ENCODE assay signal across 19 cellular contexts in genomic region chr2:241855245-241855887, GRCh38. TPM values are rescaled to one million over a fixed set of nuclear protein-coding genes. Genes with fewer than 3 reads are reported as not detected.
DNase-seq lines count a peak whose midpoint lies in the region; ATAC-seq and TF ChIP-seq lines count a peak whose summit lies in the region.
"Had no signal": no experiment of that assay in that cellular context is flagged by ENCODE, and none has a peak within 500 bp of the region (broad histone marks: within the 10 kb centered on the region; RNA-seq: fewer than 3 reads in every experiment).

No MANE protein-coding gene starts in this region.

- H3K36me3 Mint-ChIP-seq in activated T-cell treated with anti-CD3 and anti-CD28 coated beads, Interleukin-2, amount 50 U/mL, for 24 hours (ENCODE audit: low read depth) = peaks cover 56% of the 10 kb centered on the region
- no peaks in the 10 kb centered on the region for H3K36me3 Mint-ChIP-seq in activated T-cell treated with anti-CD3 and anti-CD28 coated beads, Interleukin-2, amount 50 U/mL, for 72 hours (ENCODE audit: insufficient read depth in 2 of 2)
- H3K36me3 Mint-ChIP-seq: mesothelial cell of epicardium, T-cell had no signal

- TF ChIP-seq CTCF in VCaP (conservative IDR thresholded peaks at IDR 0.05) (no peak), right atrium auricular region (IDR thresholded peaks at IDR 0.05) (no peak), spleen (IDR thresholded peaks at IDR 0.05 in 8 of 11, conservative IDR thresholded peaks at IDR 0.05 in 3 of 11) (no peak)

- H3K4me1 ChIP-seq in right atrium auricular region (peaks cover 0 to 38% of the 10 kb centered on the region in 2 donors), spleen (peaks cover 4 to 35% (median 17%) of the 10 kb centered on the region in 6 donors)
- H3K4me1 ChIP-seq: Caco-2, right lobe of liver had no signal

- 77 to 88% (median 85%) methylated on average over 17 to 18 of the region's 18 CpGs for WGBS in spleen, 5 donors

- peak overlapping the region; percentile 47 for H3K27ac Mint-ChIP-seq in activated T-cell treated with anti-CD3 and anti-CD28 coated beads, Interleukin-2, amount 50 U/mL, for 24 hours
- no peak overlapping the region for H3K27ac Mint-ChIP-seq in activated T-cell treated with anti-CD3 and anti-CD28 coated beads, Interleukin-2, amount 50 U/mL, for 72 hours
- H3K27ac Mint-ChIP-seq: mesothelial cell of epicardium had no signal

- H3K27ac ChIP-seq in VCaP (peak overlapping the region; percentile 61), right atrium auricular region (peak overlapping the region; percentile 48 to 83), spleen (no peak overlapping the region)
- H3K27ac ChIP-seq: right lobe of liver, RWPE1 had no signal

- intact Hi-C loops in spleen (cut with DNase I; ENCODE audit: low total_unique reads) = no loop called here

- H3K36me3 ChIP-seq in right atrium auricular region (no peaks in the 10 kb centered on the region), spleen (peaks cover 0 to 22% (median 0%) of the 10 kb centered on the region in 6 donors)
- H3K36me3 ChIP-seq: right lobe of liver had no signal

- H3K4me1 Mint-ChIP-seq in activated T-cell treated with anti-CD3 and anti-CD28 coated beads, Interleukin-2, amount 50 U/mL, for 24 hours (ENCODE audit: low read depth) = peaks cover 32% of the 10 kb centered on the region
- peaks cover 32% of the 10 kb centered on the region for H3K4me1 Mint-ChIP-seq in activated T-cell treated with anti-CD3 and anti-CD28 coated beads, Interleukin-2, amount 50 U/mL, for 72 hours (ENCODE audit: low read depth)

- H3K4me3 ChIP-seq in right atrium auricular region (no peak overlapping the region), spleen (peak overlapping the region in 1 of 8 donors; percentile 65)
- H3K4me3 ChIP-seq: right lobe of liver had no signal

- H3K9me3 Mint-ChIP-seq in activated T-cell treated with anti-CD3 and anti-CD28 coated beads, Interleukin-2, amount 50 U/mL, for 24 hours = no peaks in the 10 kb centered on the region
- H3K9me3 Mint-ChIP-seq in activated T-cell treated with anti-CD3 and anti-CD28 coated beads, Interleukin-2, amount 50 U/mL, for 72 hours = no peaks in the 10 kb centered on the region
- H3K9me3 Mint-ChIP-seq: mesothelial cell of epicardium, T-cell had no signal

- no peak for ATAC-seq in activated T-cell treated with anti-CD3 and anti-CD28 coated beads, Interleukin-2, amount 50 U/mL, for 72 hours (replicated peaks in 1 of 2)
- ATAC-seq: right lobe of liver, T-cell had no signal

- H3K9me3 ChIP-seq in right atrium auricular region (no peaks in the 10 kb centered on the region), spleen (no peaks in the 10 kb centered on the region)
- H3K9me3 ChIP-seq: Caco-2, right lobe of liver had no signal

- H3K4me3 Mint-ChIP-seq in activated T-cell treated with anti-CD3 and anti-CD28 coated beads, Interleukin-2, amount 50 U/mL, for 24 hours = peak overlapping the region; percentile 88
- peak overlapping the region in 1 of 2 donors; percentile 42 for H3K4me3 Mint-ChIP-seq in activated T-cell treated with anti-CD3 and anti-CD28 coated beads, Interleukin-2, amount 50 U/mL, for 72 hours
- H3K4me3 Mint-ChIP-seq: mesothelial cell of epicardium had no signal

- H3K27me3 ChIP-seq in right atrium auricular region (no peaks in the 10 kb centered on the region), spleen (replicated peaks in 1 of 7) (peaks cover 0 to 51% (median 0%) of the 10 kb centered on the region in 7 donors)
- H3K27me3 ChIP-seq: right lobe of liver had no signal

- no peak for DNase-seq in activated T-cell treated with anti-CD3 and anti-CD28 coated beads, Interleukin-2, amount 50 U/mL, for 24 hours
- DNase-seq in activated T-cell treated with anti-CD3 and anti-CD28 coated beads, Interleukin-2, amount 50 U/mL, for 72 hours = no peak
- no peak for DNase-seq in right atrium auricular region (ENCODE audit: low spot score)
- peak; percentile 67 for DNase-seq in spleen
- no peak for DNase-seq in epidermal melanocyte (ENCODE audit: insufficient read length, low spot score)
- no peak for DNase-seq in erythroblast (lab: John Stamatoyannopoulos, UW)
- no peak for DNase-seq in activated gamma-delta T cell treated with Interleukin-2 at 50 U/mL for 16 hours
- DNase-seq: activated CD4-positive, CD25-positive, alpha-beta regulatory T cell; central memory CD4-positive, alpha-beta T cell; hippocampal formation; NCI-H2029; NCI-H510A; T-cell had no signal

- TF ChIP-seq POLR2A in spleen (IDR thresholded peaks at IDR 0.05) (no peak), erythroblast (IDR thresholded peaks at IDR 0.05; ENCODE audit: low read length) (no peak)

- H3K27me3 Mint-ChIP-seq in activated T-cell treated with anti-CD3 and anti-CD28 coated beads, Interleukin-2, amount 50 U/mL, for 24 hours = no peaks in the 10 kb centered on the region
- no peaks in the 10 kb centered on the region for H3K27me3 Mint-ChIP-seq in activated T-cell treated with anti-CD3 and anti-CD28 coated beads, Interleukin-2, amount 50 U/mL, for 72 hours (ENCODE audit: low read depth)
- H3K27me3 Mint-ChIP-seq: T-cell had no signal

RNA-seq across cellular contexts. Expression of gene PDCD1, which starts 3.3 kb away (rescaled TPM):
- 10 to 100 TPM; 15.7 to 23.0 TPM for total RNA-seq in activated T-cell treated with anti-CD3 and anti-CD28 coated beads, Interleukin-2, amount 50 U/mL, for 72 hours
- total RNA-seq in right atrium auricular region (10 to 100 TPM in 1 of 2 donors, 1 to 10 TPM in 1; 1.0 to 17.5 TPM), spleen (1 to 10 TPM; 3.1 to 7.9 (median 5.4) TPM)
- 1 to 10 TPM; 2.7 to 7.3 (median 5.2) TPM for polyA plus RNA-seq in spleen
- total RNA-seq: Caco-2, mesothelial cell of epicardium had no signal

RNA-seq across cellular contexts. Expression of gene RTP5, which starts 14.2 kb away (rescaled TPM):
- under 1 TPM; 0.12 to 0.56 TPM for total RNA-seq in activated T-cell treated with anti-CD3 and anti-CD28 coated beads, Interleukin-2, amount 50 U/mL, for 72 hours
- not detected for total RNA-seq in right atrium auricular region
- 1 to 10 TPM in 4 of 7 donors, under 1 TPM in 3; 0.34 to 2.2 (median 1.0) TPM for total RNA-seq in spleen
- under 1 TPM; 0.39 to 0.93 (median 0.49) TPM for polyA plus RNA-seq in spleen
- total RNA-seq: Caco-2, kidney epithelial cell, mesothelial cell of epicardium, right lobe of liver had no signal

RNA-seq across cellular contexts. Expression of gene NEU4, which starts 46.4 kb away (rescaled TPM):
- total RNA-seq in activated T-cell treated with anti-CD3 and anti-CD28 coated beads, Interleukin-2, amount 50 U/mL, for 72 hours = 1 to 10 TPM in 1 of 2 donors, under 1 TPM in 1; 0.37 to 1.4 TPM
- under 1 TPM in 1 of 2 donors, not detected in 1; 0.31 TPM for total RNA-seq in right atrium auricular region
- 1 to 10 TPM in 2 of 7 donors, under 1 TPM in 2, not detected in 3; 0.32 to 1.9 (median 0.85) TPM for total RNA-seq in spleen
- polyA plus RNA-seq in spleen = under 1 TPM; 0.04 to 0.22 (median 0.08) TPM
- total RNA-seq: kidney epithelial cell had no signal

Comparison
In these comparisons a context has a peak if more than half of its experiments do, and no peak if none do; other contexts are left out.
1. H3K27ac ChIP-seq: peak in VCaP (single experiment) and right atrium auricular region (2 of 2); none in spleen (0 of 8).